Comparison of ENCODE assay signal across 8 cellular contexts in the genomic region with DNA sequence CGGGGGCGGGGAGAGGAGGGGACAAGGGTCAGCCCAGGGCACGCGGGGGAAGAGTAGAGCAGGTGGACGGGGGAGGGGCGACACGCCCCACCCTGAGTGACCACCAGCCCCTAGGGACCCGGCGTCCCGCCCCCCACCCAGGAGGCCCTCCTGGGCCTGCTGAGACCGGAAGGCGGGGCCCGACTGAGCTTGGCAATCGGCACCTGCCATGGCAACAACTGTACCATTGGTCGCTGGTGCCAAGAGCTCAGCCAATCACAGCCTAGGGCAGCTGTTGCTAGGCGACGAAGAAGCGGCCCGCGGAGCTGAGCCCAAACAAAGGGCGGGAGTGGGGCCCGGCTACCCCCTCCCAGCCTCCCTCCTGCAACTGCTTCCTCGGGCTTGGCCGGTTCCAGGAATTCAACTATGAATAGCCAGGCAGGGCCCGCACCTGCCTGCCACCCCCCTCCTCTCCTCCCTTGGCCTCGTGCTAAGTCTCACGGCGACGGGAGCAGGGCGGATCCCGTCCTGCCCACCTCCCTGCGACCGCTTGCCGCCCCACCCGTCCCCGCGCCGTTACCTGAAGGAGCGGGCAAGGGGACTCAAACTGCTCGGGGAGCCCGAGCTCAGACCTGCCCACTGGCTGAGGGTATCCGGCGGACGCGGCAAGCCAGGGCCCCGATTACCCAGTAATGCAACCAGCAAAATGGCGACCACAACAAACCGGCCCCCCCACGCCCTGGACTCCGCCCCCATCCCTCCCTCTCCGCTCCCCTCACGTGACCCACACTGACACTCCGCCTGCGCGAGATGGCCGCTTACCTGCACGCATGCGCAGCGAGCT. TPM values are rescaled to one million over a fixed set of nuclear protein-coding genes. Genes with fewer than 3 reads are reported as not detected.
DNase-seq lines count a peak whose midpoint lies in the region; ATAC-seq lines count a peak whose summit lies in the region.

Gene DYRK1B (minus strand): TSS at position 699 of the 823 bp plus-strand sequence. CDS start 2,295 bp downstream, outside the sequence.

- H3K27me3 Mint-ChIP-seq in natural killer cell treated with Interleukin-12 subunit alpha and Interleukin-12 subunit beta and Interleukin-15 and Interleukin-18, amount 100 ng/mL, for 72 hours: no peaks in the 10 kb centered on the region

- peaks cover 6% of the 10 kb centered on the region for H3K4me1 ChIP-seq in HUES64 (ENCODE audit: insufficient read depth, low read length)

- H3K9ac ChIP-seq in HUES64 (ENCODE audit: low read depth, low read length): peak within 1 kb of the TSS; percentile 89

- H3K4me1 Mint-ChIP-seq in natural killer cell treated with Interleukin-12 subunit alpha and Interleukin-12 subunit beta and Interleukin-15 and Interleukin-18, amount 100 ng/mL, for 72 hours (ENCODE audit: low read depth in 2 of 2): peaks cover 35 to 38% of the 10 kb centered on the region in 2 donors

- peak within 1 kb of the TSS; percentile 82 for H3K4me3 ChIP-seq in HUES64 (ENCODE audit: low read length)

- H3K36me3 ChIP-seq in HUES64 (ENCODE audit: insufficient read depth, low read length): peaks cover 74% of the 10 kb centered on the region

- peak within 1 kb of the TSS; percentile 78 to 87 for H3K27ac Mint-ChIP-seq in natural killer cell treated with Interleukin-12 subunit alpha and Interleukin-12 subunit beta and Interleukin-15 and Interleukin-18, amount 100 ng/mL, for 72 hours

- H3K9me3 ChIP-seq in HUES64 (ENCODE audit: insufficient read depth, low read depth, low read length): no peaks in the 10 kb centered on the region

- peak within 1 kb of the TSS; percentile 84 for H3K27ac ChIP-seq in HUES64 (ENCODE audit: low read depth, low read length)

- DNase-seq in D341Med (ENCODE audit: low spot score) (peak; percentile 97), RPMI8226 (peak; percentile 9), activated gamma-delta T cell treated with Interleukin-2 at 50 U/mL for 16 hours (peak; percentile 97), fibroblast of the conjunctiva (ENCODE audit: low read depth) (peak; percentile 97)
- DNase-seq in natural killer cell treated with Interleukin-12 subunit alpha and Interleukin-12 subunit beta and Interleukin-15 and Interleukin-18, amount 100 ng/mL, for 72 hours (ENCODE audit: low spot score): peak; percentile 95
- DNase-seq in stimulated activated naive CD4-positive, alpha-beta T cell (lab: John Stamatoyannopoulos, UW): peak; percentile 95 to 98 (median 98)

- peak within 1 kb of the TSS; percentile 78 for H3K4me3 Mint-ChIP-seq in natural killer cell treated with Interleukin-12 subunit alpha and Interleukin-12 subunit beta and Interleukin-15 and Interleukin-18, amount 100 ng/mL, for 72 hours

- under 1% methylated on average over 59 of the region's 59 CpGs for WGBS in HUES64

- H3K27me3 ChIP-seq in HUES64 (ENCODE audit: insufficient read depth, low read length): no peaks in the 10 kb centered on the region

- peak; percentile 85 for ATAC-seq in GM21423 (IDR thresholded peaks at IDR 0.05; ENCODE audit: unreplicated experiment)
- ATAC-seq in natural killer cell treated with Interleukin-12 subunit alpha and Interleukin-12 subunit beta and Interleukin-15 and Interleukin-18, amount 100 ng/mL, for 72 hours: peak; percentile 94 to 96

- H3K36me3 Mint-ChIP-seq in natural killer cell treated with Interleukin-12 subunit alpha and Interleukin-12 subunit beta and Interleukin-15 and Interleukin-18, amount 100 ng/mL, for 72 hours: peaks cover 19% of the 10 kb centered on the region

- H3K9me3 Mint-ChIP-seq in natural killer cell treated with Interleukin-12 subunit alpha and Interleukin-12 subunit beta and Interleukin-15 and Interleukin-18, amount 100 ng/mL, for 72 hours: no peaks in the 10 kb centered on the region

RNA-seq across cellular contexts. Expression of gene DYRK1B, which starts in this region (rescaled TPM):
- polyA plus RNA-seq in HUES64 (2013, experiment 1 of 2): 9.5 TPM
- polyA plus RNA-seq in HUES64 (2013, experiment 2 of 2): 12.9 TPM
- total RNA-seq in natural killer cell treated with Interleukin-12 subunit alpha and Interleukin-12 subunit beta and Interleukin-15 and Interleukin-18, amount 100 ng/mL, for 72 hours: 10 to 100 TPM in 1 of 2 donors, 1 to 10 TPM in 1; 7.5 to 10.5 TPM

Comparison
In these comparisons a context has a peak if more than half of its experiments do, and no peak if none do; other contexts are left out.
1. Peak in every context shown above with its lines: DNase-seq, ATAC-seq, H3K4me3 ChIP-seq and H3K27ac ChIP-seq.
2. DNase-seq: peak in every context shown above with its lines; median percentile 98 in stimulated activated naive CD4-positive, alpha-beta T cell; 97 in D341Med; 97 in activated gamma-delta T cell treated with Interleukin-2 at 50 U/mL for 16 hours; 97 in fibroblast of the conjunctiva; 95 in natural killer cell treated with Interleukin-12 subunit alpha and Interleukin-12 subunit beta and Interleukin-15 and Interleukin-18, amount 100 ng/mL, for 72 hours; 9 in RPMI8226.